In genomic region chr2:174788291-174788929, GRCh38 we compare ENCODE assay signal across 11 cellular contexts. TPM values are rescaled to one million over a fixed set of nuclear protein-coding genes. Genes with fewer than 3 reads are reported as not detected.
DNase-seq lines count a peak whose midpoint lies in the region; ATAC-seq and TF ChIP-seq lines count a peak whose summit lies in the region.
"Had no signal": no experiment of that assay in that cellular context is flagged by ENCODE, and none has a peak within 500 bp of the region (broad histone marks: within the 10 kb centered on the region; RNA-seq: fewer than 3 reads in every experiment).

No MANE protein-coding gene starts in this region.

- no peak for TF ChIP-seq CTCF in esophagus muscularis mucosa (IDR thresholded peaks at IDR 0.05)
- no peak for TF ChIP-seq CTCF in suprapubic skin (IDR thresholded peaks at IDR 0.05)

- POLR2A ChIA-PET in activated CD4-positive, alpha-beta memory T cell treated with anti-CD3 and anti-CD28 coated beads for 36 hours (lab: Charles Lee), result no interaction called here
- POLR2A ChIA-PET in activated CD4-positive, alpha-beta memory T cell treated with anti-CD3 and anti-CD28 coated beads, Interleukin-2, amount 10 ng/mL, durations not matched to agents 7 days and 5 days (lab: Charles Lee), result interaction anchor here (1.2 kb wide), 1 partner anchor 39 kb away, joined by 3 read pairs; no protein-coding TSS in a partner anchor

- H3K4me1 ChIP-seq in esophagus muscularis mucosa (peaks cover 4 to 18% (median 10%) of the 10 kb centered on the region in 4 donors), suprapubic skin (peaks cover 17% of the 10 kb centered on the region)
- H3K4me1 ChIP-seq: right atrium auricular region had no signal

- peaks cover 16% of the 10 kb centered on the region for H3K4me1 Mint-ChIP-seq in activated CD4-positive, alpha-beta memory T cell treated with anti-CD3 and anti-CD28 coated beads for 36 hours (ENCODE audit: low read depth)
- H3K4me1 Mint-ChIP-seq in activated CD4-positive, alpha-beta memory T cell treated with anti-CD3 and anti-CD28 coated beads, Interleukin-2, amount 10 ng/mL, durations not matched to agents 7 days and 5 days, result peaks cover 3% of the 10 kb centered on the region

- H3K27me3 Mint-ChIP-seq in activated CD4-positive, alpha-beta memory T cell treated with anti-CD3 and anti-CD28 coated beads for 36 hours, result peaks cover 3% of the 10 kb centered on the region
- H3K27me3 Mint-ChIP-seq in activated CD4-positive, alpha-beta memory T cell treated with anti-CD3 and anti-CD28 coated beads, Interleukin-2, amount 10 ng/mL, durations not matched to agents 7 days and 5 days, result no peaks in the 10 kb centered on the region

- no peaks in the 10 kb centered on the region for H3K36me3 ChIP-seq in SK-N-MC (ENCODE audit: insufficient read depth, low read length)
- no peaks in the 10 kb centered on the region for H3K36me3 ChIP-seq in esophagus muscularis mucosa
- H3K36me3 ChIP-seq in suprapubic skin, result no peaks in the 10 kb centered on the region
- H3K36me3 ChIP-seq: right atrium auricular region had no signal

- TF ChIP-seq EP300 in esophagus muscularis mucosa (IDR thresholded peaks at IDR 0.05) (no peak), suprapubic skin (IDR thresholded peaks at IDR 0.05) (no peak)

- CTCF ChIA-PET in activated CD4-positive, alpha-beta memory T cell treated with anti-CD3 and anti-CD28 coated beads for 36 hours (lab: Charles Lee), result interaction anchor here (1.0 to 1.5 kb wide), 2 partner anchors 17 to 39 kb away, joined by 5 to 9 read pairs; no protein-coding TSS in a partner anchor
- CTCF ChIA-PET in activated CD4-positive, alpha-beta memory T cell treated with anti-CD3 and anti-CD28 coated beads, Interleukin-2, amount 10 ng/mL, durations not matched to agents 7 days and 5 days (lab: Charles Lee), result no interaction called here

- H3K27me3 ChIP-seq in esophagus muscularis mucosa (no peaks in the 10 kb centered on the region), suprapubic skin (no peaks in the 10 kb centered on the region)
- H3K27me3 ChIP-seq: right atrium auricular region had no signal

- H3K4me3 ChIP-seq in SK-N-MC (peak overlapping the region; percentile 50), esophagus muscularis mucosa (no peak overlapping the region), suprapubic skin (no peak overlapping the region)
- H3K4me3 ChIP-seq: right atrium auricular region had no signal

- TF ChIP-seq POLR2A in esophagus muscularis mucosa (IDR thresholded peaks at IDR 0.05; ENCODE audit: low read depth) (no peak), suprapubic skin (IDR thresholded peaks at IDR 0.05) (no peak)

- no peak overlapping the region for H3K9ac ChIP-seq in SK-N-MC (ENCODE audit: insufficient read length)

- intact Hi-C loops in activated CD4-positive, alpha-beta memory T cell treated with anti-CD3 and anti-CD28 coated beads for 36 hours (cut with micrococcal nuclease), result loop anchor here (1.0 kb wide), 1 partner anchor 8 kb away; no protein-coding TSS in a partner anchor
- intact Hi-C loops in esophagus muscularis mucosa (cut with DNase I), result no loop called here

- WGBS in esophagus muscularis mucosa, result 69% methylated on average over 10 of the region's 15 CpGs
- 44% methylated on average over 14 of the region's 15 CpGs for WGBS in suprapubic skin

- H3K27ac Mint-ChIP-seq in activated CD4-positive, alpha-beta memory T cell treated with anti-CD3 and anti-CD28 coated beads for 36 hours, result peak overlapping the region; percentile 63
- no peak overlapping the region for H3K27ac Mint-ChIP-seq in activated CD4-positive, alpha-beta memory T cell treated with anti-CD3 and anti-CD28 coated beads, Interleukin-2, amount 10 ng/mL, durations not matched to agents 7 days and 5 days

- H3K36me3 Mint-ChIP-seq in activated CD4-positive, alpha-beta memory T cell treated with anti-CD3 and anti-CD28 coated beads for 36 hours, result no peaks in the 10 kb centered on the region
- H3K36me3 Mint-ChIP-seq in activated CD4-positive, alpha-beta memory T cell treated with anti-CD3 and anti-CD28 coated beads, Interleukin-2, amount 10 ng/mL, durations not matched to agents 7 days and 5 days (ENCODE audit: low read depth), result no peaks in the 10 kb centered on the region

- no peak overlapping the region for H3K4me3 Mint-ChIP-seq in activated CD4-positive, alpha-beta memory T cell treated with anti-CD3 and anti-CD28 coated beads for 36 hours
- H3K4me3 Mint-ChIP-seq in activated CD4-positive, alpha-beta memory T cell treated with anti-CD3 and anti-CD28 coated beads, Interleukin-2, amount 10 ng/mL, durations not matched to agents 7 days and 5 days, result no peak overlapping the region

- DNase-seq in activated CD4-positive, alpha-beta memory T cell treated with anti-CD3 and anti-CD28 coated beads for 36 hours, result no peak
- DNase-seq in activated CD4-positive, alpha-beta memory T cell treated with anti-CD3 and anti-CD28 coated beads, Interleukin-2, amount 10 ng/mL, durations not matched to agents 7 days and 5 days, result no peak
- no peak for DNase-seq in SK-N-MC (ENCODE audit: low read depth, low spot score)
- DNase-seq in esophagus muscularis mucosa (ENCODE audit: extremely low spot score), result peak; percentile 57
- DNase-seq in suprapubic skin (ENCODE audit: low spot score in 2 of 2), result no peak
- no peak for DNase-seq in HuH-7 (ENCODE audit: low spot score)

- ATAC-seq in GM19397 (IDR thresholded peaks at IDR 0.05; ENCODE audit: unreplicated experiment), result no peak
- ATAC-seq in HG03159 (IDR thresholded peaks at IDR 0.05; ENCODE audit: unreplicated experiment), result no peak

- no peaks in the 10 kb centered on the region for H3K9me3 Mint-ChIP-seq in activated CD4-positive, alpha-beta memory T cell treated with anti-CD3 and anti-CD28 coated beads for 36 hours
- H3K9me3 Mint-ChIP-seq in activated CD4-positive, alpha-beta memory T cell treated with anti-CD3 and anti-CD28 coated beads, Interleukin-2, amount 10 ng/mL, durations not matched to agents 7 days and 5 days, result no peaks in the 10 kb centered on the region

- H3K27ac ChIP-seq in SK-N-MC (peak overlapping the region; percentile 92), esophagus muscularis mucosa (replicated peaks in 1 of 4) (no peak overlapping the region), suprapubic skin (peak overlapping the region; percentile 69)
- H3K27ac ChIP-seq: right atrium auricular region, VCaP had no signal

- no peaks in the 10 kb centered on the region for H3K9me3 ChIP-seq in SK-N-MC (ENCODE audit: low read depth, low read length)
- no peaks in the 10 kb centered on the region for H3K9me3 ChIP-seq in esophagus muscularis mucosa
- H3K9me3 ChIP-seq in suprapubic skin, result no peaks in the 10 kb centered on the region
- H3K9me3 ChIP-seq: right atrium auricular region had no signal

RNA-seq across cellular contexts. Expression of gene CHRNA1, which starts 24.1 kb away (rescaled TPM):
- not detected for total RNA-seq in activated CD4-positive, alpha-beta memory T cell treated with anti-CD3 and anti-CD28 coated beads for 36 hours
- total RNA-seq in activated CD4-positive, alpha-beta memory T cell treated with anti-CD3 and anti-CD28 coated beads, Interleukin-2, amount 10 ng/mL, durations not matched to agents 7 days and 5 days, result not detected
- total RNA-seq in esophagus muscularis mucosa, result not detected
- not detected for total RNA-seq in suprapubic skin
- total RNA-seq: bronchial epithelial cell had no signal

Comparison
In these comparisons a context has a peak if more than half of its experiments do, and no peak if none do; other contexts are left out.
1. H3K27ac ChIP-seq: peak in SK-N-MC (single experiment) and suprapubic skin (single experiment); none in esophagus muscularis mucosa (0 of 4).